Comparison of ENCODE assay signal across 29 cellular contexts in genomic region chr5:93425102-93425501, GRCh38.
A peak's percentile ranks its signal among the peaks of the same experiment; 100 is the strongest.
DNase-seq lines count a peak whose midpoint lies in the region; ATAC-seq, FAIRE-seq and TF ChIP-seq lines count a peak whose summit lies in the region.
"Had no signal": no experiment of that assay in that cellular context is flagged by ENCODE, and none has a peak within 500 bp of the region (broad histone marks: within the 10 kb centered on the region; RNA-seq: fewer than 3 reads in every experiment).

No MANE protein-coding gene starts in this region.

- POLR2A ChIA-PET in endothelial cell of umbilical vein (lab: Charles Lee) = no interaction called here

- in situ Hi-C loops in gastrocnemius medialis (cut with MboI; ENCODE audit: low sequenced_read_pairs in 4 of 4) = no loop called here

- peak; percentile 27 for DNase-seq in AG08396 (ENCODE audit: low spot score)
- peak; percentile 37 for DNase-seq in NCI-H69 (lab: John Stamatoyannopoulos, UW)
- peak; percentile 35 for DNase-seq in endothelial cell of umbilical vein (ENCODE audit: low read depth, low spot score)
- no peak for DNase-seq in mesenchymal stem cell
- DNase-seq in retina = no peak
- DNase-seq in CD1c-positive myeloid dendritic cell (ENCODE audit: extremely low spot score) = no peak
- DNase-seq in gastrocnemius medialis = no peak
- DNase-seq: 8988T; activated CD4-positive, alpha-beta memory T cell treated with anti-CD3 and anti-CD28 coated beads for 36 hours; activated CD4-positive, alpha-beta T cell treated with anti-CD3 and anti-CD28 coated beads for 1 hour; activated naive CD4-positive, alpha-beta T cell treated with anti-CD3 and anti-CD28 coated beads, Interleukin-2, amount 10 ng/mL, durations not matched to agents 7 days and 5 days; brain microvascular endothelial cell; CD8-positive, alpha-beta T cell; cerebellar nuclear complex; HCEC 1CT; heart left ventricle; islet precursor cell; Kasumi-1; left ventricle myocardium superior; naive thymus-derived CD4-positive, alpha-beta T cell; NCI-H2107; NCI-H345; psoas muscle; Right ventricle myocardium superior; stimulated activated CD4-positive, alpha-beta T cell treated with anti-CD3 and anti-CD28 coated beads, Interleukin-15, amount 100 ng/mL, for 24 hours; T-helper 17 cell had no signal

- peaks cover 1% of the 10 kb centered on the region for H3K79me1 ChIP-seq in mesenchymal stem cell (replicated peaks; ENCODE audit: low read length, poor library complexity, severe bottlenecking)

- H3K4me1 ChIP-seq in endothelial cell of umbilical vein (ENCODE audit: control insufficient read depth, extremely low read depth, insufficient read depth, low read length) (peaks cover 16% of the 10 kb centered on the region), mesenchymal stem cell (ENCODE audit: control insufficient read depth, insufficient read depth, low read depth, low read length) (peaks cover 9% of the 10 kb centered on the region), gastrocnemius medialis (no peaks in the 10 kb centered on the region)
- H3K4me1 ChIP-seq: heart left ventricle, psoas muscle had no signal

- H4K8ac ChIP-seq in mesenchymal stem cell (ENCODE audit: low read length) = no peak overlapping the region

- no peak overlapping the region for H2BK15ac ChIP-seq in mesenchymal stem cell (ENCODE audit: low read depth, poor library complexity, severe bottlenecking)

- intact Hi-C loops in endothelial cell of umbilical vein (cut with micrococcal nuclease) (no loop called here), gastrocnemius medialis (cut with DNase I; ENCODE audit: low total_unique reads) (no loop called here)

- H3K27me3 ChIP-seq in endothelial cell of umbilical vein (ENCODE audit: control insufficient read depth in 2 of 2, insufficient read depth in 2 of 2, low read length in 2 of 2) = no peaks in the 10 kb centered on the region
- H3K27me3 ChIP-seq in mesenchymal stem cell (ENCODE audit: control insufficient read depth in 1 of 2, insufficient read depth in 1 of 2, low read length in 2 of 2) = no peaks in the 10 kb centered on the region
- H3K27me3 ChIP-seq in gastrocnemius medialis = no peaks in the 10 kb centered on the region
- H3K27me3 ChIP-seq: brain microvascular endothelial cell, heart left ventricle had no signal

- H3K36me3 ChIP-seq in endothelial cell of umbilical vein (ENCODE audit: control insufficient read depth in 2 of 2, extremely low read depth in 1 of 2, insufficient read depth in 2 of 2, low read length in 2 of 2) (no peaks in the 10 kb centered on the region), mesenchymal stem cell (ENCODE audit: control insufficient read depth in 1 of 2, insufficient read depth in 2 of 2, low read depth in 1 of 2, low read length in 2 of 2) (no peaks in the 10 kb centered on the region), gastrocnemius medialis (no peaks in the 10 kb centered on the region)
- H3K36me3 ChIP-seq: brain microvascular endothelial cell, heart left ventricle had no signal

- no TSS peak for BruUV-seq in endothelial cell of umbilical vein (replicated peaks; lab: Mats Ljungman, UMichigan)

- H3K9ac ChIP-seq in endothelial cell of umbilical vein (replicated peaks; ENCODE audit: extremely low read depth, insufficient read depth, low read length) (no peak overlapping the region), mesenchymal stem cell (ENCODE audit: low read length) (peak overlapping the region; percentile 73)

- TF ChIP-seq POLR2A in endothelial cell of umbilical vein (IDR thresholded peaks at IDR 0.05; ENCODE audit: low read depth, low read length) (no peak), gastrocnemius medialis (IDR thresholded peaks at IDR 0.05) (no peak)

- no peak overlapping the region for H3K4me3 ChIP-seq in endothelial cell of umbilical vein (replicated peaks in 1 of 3; ENCODE audit: insufficient read depth in 1 of 3, low read depth in 1 of 3, low read length in 3 of 3)
- H3K4me3 ChIP-seq in mesenchymal stem cell (ENCODE audit: insufficient read depth in 1 of 2, low read depth in 1 of 2, low read length in 2 of 2) = peak overlapping the region in 1 of 2 experiments; percentile 16
- no peak overlapping the region for H3K4me3 ChIP-seq in gastrocnemius medialis
- H3K4me3 ChIP-seq: heart left ventricle, psoas muscle had no signal

- no peak overlapping the region for H3K23ac ChIP-seq in mesenchymal stem cell (ENCODE audit: low read length in 2 of 2)

- no peaks in the 10 kb centered on the region for H4K20me1 ChIP-seq in endothelial cell of umbilical vein (replicated peaks; ENCODE audit: control insufficient read depth, extremely low read depth, insufficient read depth, low read length)

- no peak overlapping the region for H3K18ac ChIP-seq in mesenchymal stem cell (ENCODE audit: low read depth in 1 of 2, low read length in 2 of 2)

- no peak overlapping the region for H3K4me2 ChIP-seq in endothelial cell of umbilical vein (ENCODE audit: insufficient read depth, low read length)
- H3K4me2 ChIP-seq in mesenchymal stem cell (ENCODE audit: low read length, poor library complexity, severe bottlenecking) = no peak overlapping the region

- H3K4ac ChIP-seq in mesenchymal stem cell (ENCODE audit: low read depth in 1 of 2, low read length in 2 of 2) = no peak overlapping the region

- no peaks in the 10 kb centered on the region for H3K9me1 ChIP-seq in endothelial cell of umbilical vein (replicated peaks; ENCODE audit: control insufficient read depth, extremely low read depth, insufficient read depth, low read length)

- H2AFZ ChIP-seq in endothelial cell of umbilical vein (ENCODE audit: low read depth, low read length) (no peak overlapping the region), mesenchymal stem cell (ENCODE audit: low read depth, low read length) (no peak overlapping the region)

- dilution Hi-C loops in endothelial cell of umbilical vein (cut with MboI; ENCODE audit: extremely low pct_ligation_motif_present, low sequenced_read_pairs) = no loop called here

- CTCF ChIA-PET in endothelial cell of umbilical vein (lab: Charles Lee) = no interaction called here

- no peaks in the 10 kb centered on the region for H3K79me2 ChIP-seq in endothelial cell of umbilical vein (ENCODE audit: control insufficient read depth, insufficient read depth, low read length)

- no peak overlapping the region for H3K27ac ChIP-seq in endothelial cell of umbilical vein (ENCODE audit: insufficient read depth, low read depth, low read length)
- H3K27ac ChIP-seq in mesenchymal stem cell (ENCODE audit: low read length, poor library complexity, severe bottlenecking) = no peak overlapping the region
- no peak overlapping the region for H3K27ac ChIP-seq in gastrocnemius medialis
- H3K27ac ChIP-seq: brain microvascular endothelial cell, heart left ventricle, psoas muscle had no signal

- H3K14ac ChIP-seq in mesenchymal stem cell (ENCODE audit: low read length in 2 of 2) = peak overlapping the region in 1 of 2 experiments; percentile 28

- WGBS in mesenchymal stem cell = 90% methylated on average over 6 of the region's 6 CpGs

- no peak for TF ChIP-seq CTCF in endothelial cell of umbilical vein (IDR thresholded peaks at IDR 0.05; ENCODE audit: extremely low read depth in 1 of 2, insufficient read depth in 1 of 2, low read depth in 1 of 2, low read length in 2 of 2)
- no peak for TF ChIP-seq CTCF in gastrocnemius medialis (IDR thresholded peaks at IDR 0.05 in 4 of 5, conservative IDR thresholded peaks at IDR 0.05 in 1 of 5)

- H3K9me3 ChIP-seq in endothelial cell of umbilical vein (replicated peaks; ENCODE audit: control insufficient read depth, insufficient read depth, low read length) (no peaks in the 10 kb centered on the region), mesenchymal stem cell (ENCODE audit: control insufficient read depth, low read length) (no peaks in the 10 kb centered on the region), gastrocnemius medialis (no peaks in the 10 kb centered on the region)
- H3K9me3 ChIP-seq: heart left ventricle, psoas muscle had no signal

- no peak overlapping the region for H2BK5ac ChIP-seq in mesenchymal stem cell (ENCODE audit: low read depth, low read length, poor library complexity, severe bottlenecking)

- ATAC-seq in gastrocnemius medialis (no peak), GM18498 (IDR thresholded peaks at IDR 0.05; ENCODE audit: unreplicated experiment) (no peak)
- ATAC-seq: CD8-positive, alpha-beta T cell; heart left ventricle; left ventricle myocardium superior; naive thymus-derived CD4-positive, alpha-beta T cell; psoas muscle; SK-N-SH treated with all-trans-retinoic acid at 6 μM for 48 hours; stimulated activated memory B cell treated with anti-CD40 and anti-IgM and Interleukin-4, amounts not matched to agents 10 μg/mL and 1 μg/mL and 100 μg/mL, for 72 hours; T-helper 17 cell had no signal

- no peak for FAIRE-seq in endothelial cell of umbilical vein (lab: Jason Lieb, UNC)

- H2AK5ac ChIP-seq in mesenchymal stem cell (ENCODE audit: low read length, severe bottlenecking) = no peak overlapping the region

- H2BK120ac ChIP-seq in mesenchymal stem cell (ENCODE audit: low read depth, low read length) = no peak overlapping the region

- no peak overlapping the region for H2BK12ac ChIP-seq in mesenchymal stem cell (ENCODE audit: low read length in 2 of 2)

- H4K91ac ChIP-seq in mesenchymal stem cell (ENCODE audit: low read length) = no peak overlapping the region

TF ChIP-seq in endothelial cell of umbilical vein, 7 proteins besides CTCF, POLR2A, EP300 and RAD21:
- TF ChIP-seq GATA2 (IDR thresholded peaks at IDR 0.05; ENCODE audit: insufficient read depth, insufficient read length, low read depth, low read length) = no peak
- no peak for TF ChIP-seq MYC (IDR thresholded peaks at IDR 0.05; ENCODE audit: low read depth, low read length)
- no peak for TF ChIP-seq EZH2 (IDR thresholded peaks at IDR 0.05; ENCODE audit: borderline replicate concordance, low read depth, low read length, severe bottlenecking)
- TF ChIP-seq, protein P1, sequence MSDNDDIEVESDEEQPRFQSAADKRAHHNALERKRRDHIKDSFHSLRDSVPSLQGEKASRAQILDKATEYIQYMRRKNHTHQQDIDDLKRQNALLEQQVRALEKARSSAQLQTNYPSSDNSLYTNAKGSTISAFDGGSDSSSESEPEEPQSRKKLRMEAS (IDR thresholded peaks at IDR 0.05; ENCODE audit: insufficient read depth, insufficient read length) = no peak
- TF ChIP-seq JUN (IDR thresholded peaks at IDR 0.05; ENCODE audit: borderline replicate concordance, insufficient read depth, insufficient read length, low read depth) = no peak
- TF ChIP-seq POLR2AphosphoS5 (IDR thresholded peaks at IDR 0.05; ENCODE audit: insufficient read depth, low read depth, low read length) = no peak
- TF ChIP-seq FOS (IDR thresholded peaks at IDR 0.05; ENCODE audit: borderline replicate concordance, insufficient read depth, low read length) = no peak

Comparison
In these comparisons a context has a peak if more than half of its experiments do, and no peak if none do; other contexts are left out.
1. DNase-seq: peak in AG08396 (single experiment), NCI-H69 (single experiment) and endothelial cell of umbilical vein (single experiment); none in mesenchymal stem cell (single experiment), retina (single experiment), CD1c-positive myeloid dendritic cell (single experiment) and gastrocnemius medialis (0 of 2).